ENCODE assay signal across 18 cellular contexts in the genomic region with DNA sequence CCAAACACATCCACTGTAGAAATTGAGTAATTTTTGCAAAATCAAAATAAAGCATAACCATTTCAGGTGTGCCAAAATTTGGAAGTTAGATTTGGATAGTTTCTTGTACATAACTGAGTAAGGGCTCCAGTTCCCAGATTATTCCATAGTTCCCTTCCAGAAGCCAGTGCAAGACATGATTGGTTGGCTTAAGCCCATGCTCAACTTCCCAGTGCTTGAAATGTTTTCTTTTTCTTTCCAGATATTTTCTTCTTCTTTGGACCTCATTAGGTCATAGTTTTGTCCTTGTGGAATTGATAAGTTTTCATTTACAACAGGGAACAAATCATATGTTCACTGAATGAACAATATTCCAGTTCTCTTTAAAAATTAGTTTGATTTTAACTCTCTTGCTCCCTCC.
DNase-seq lines count a peak whose midpoint lies in the region; ATAC-seq and TF ChIP-seq lines count a peak whose summit lies in the region.
"Had no signal": no experiment of that assay in that cellular context is flagged by ENCODE, and none has a peak within 500 bp of the region (broad histone marks: within the 10 kb centered on the region; RNA-seq: fewer than 3 reads in every experiment).

No MANE protein-coding gene starts in this region.

- H3K27me3 ChIP-seq in endodermal cell (ENCODE audit: control insufficient read depth, insufficient read depth, low read length, poor library complexity, severe bottlenecking): no peaks in the 10 kb centered on the region
- H3K27me3 ChIP-seq: BLaER1 had no signal

- H3K4me1 ChIP-seq in endodermal cell (ENCODE audit: control insufficient read depth, insufficient read depth, low read length): no peaks in the 10 kb centered on the region
- H3K4me1 ChIP-seq: BLaER1, Caco-2 had no signal

- H3K4me3 Mint-ChIP-seq in mesothelial cell of epicardium (no peak overlapping the region), endodermal cell (no peak overlapping the region)
- H3K4me3 Mint-ChIP-seq: B cell; CD4-positive, CD25-positive, alpha-beta regulatory T cell; CD8-positive, alpha-beta T cell; GM23338; H9 had no signal

- peaks cover 3% of the 10 kb centered on the region for H3K9me3 Mint-ChIP-seq in mesothelial cell of epicardium
- peaks cover 2% of the 10 kb centered on the region for H3K9me3 Mint-ChIP-seq in endodermal cell

- no peaks in the 10 kb centered on the region for H3K9me3 ChIP-seq in endodermal cell (ENCODE audit: control insufficient read depth, low read length)
- H3K9me3 ChIP-seq: BLaER1, Caco-2 had no signal

- H3K36me3 Mint-ChIP-seq in mesothelial cell of epicardium (peaks cover 12% of the 10 kb centered on the region), endodermal cell (ENCODE audit: low read depth) (no peaks in the 10 kb centered on the region)
- H3K36me3 Mint-ChIP-seq: CD4-positive, CD25-positive, alpha-beta regulatory T cell; CD8-positive, alpha-beta T cell had no signal

- H3K9ac ChIP-seq in endodermal cell (ENCODE audit: extremely low read depth, low read length, poor library complexity, severe bottlenecking): no peak overlapping the region
- H3K9ac ChIP-seq: BLaER1 had no signal

- peak; percentile 52 for ATAC-seq in Right ventricle myocardium inferior
- no peak for ATAC-seq in HG03342 (IDR thresholded peaks at IDR 0.05; ENCODE audit: unreplicated experiment)
- ATAC-seq: CD8-positive, alpha-beta T cell; GM23338; HCT116 had no signal

- H3K27me3 Mint-ChIP-seq in mesothelial cell of epicardium (ENCODE audit: low read depth): no peaks in the 10 kb centered on the region
- no peaks in the 10 kb centered on the region for H3K27me3 Mint-ChIP-seq in endodermal cell (ENCODE audit: insufficient read depth)
- H3K27me3 Mint-ChIP-seq: B cell; CD4-positive, CD25-positive, alpha-beta regulatory T cell had no signal

- peaks cover 41% of the 10 kb centered on the region for H3K4me1 Mint-ChIP-seq in mesothelial cell of epicardium
- no peaks in the 10 kb centered on the region for H3K4me1 Mint-ChIP-seq in endodermal cell
- H3K4me1 Mint-ChIP-seq: B cell; CD4-positive, CD25-positive, alpha-beta regulatory T cell; H9 had no signal

- H3K27ac ChIP-seq in coronary artery: peak overlapping the region; percentile 8 to 27
- H3K27ac ChIP-seq in endodermal cell (ENCODE audit: low read depth, low read length): no peak overlapping the region
- H3K27ac ChIP-seq: 22Rv1, BLaER1, C4-2B had no signal

- DNase-seq in Right ventricle myocardium inferior (ENCODE audit: missing footprints): no peak
- DNase-seq in cardiac septum (ENCODE audit: low spot score): no peak
- DNase-seq in coronary artery (ENCODE audit: low spot score): no peak
- DNase-seq in mesothelial cell of epicardium (ENCODE audit: low spot score in 2 of 2, unreplicated experiment in 2 of 2): no peak
- no peak for DNase-seq in endodermal cell
- DNase-seq: Caco-2; CD4-positive, CD25-positive, alpha-beta regulatory T cell; CD8-positive, alpha-beta T cell; DMS153; DND-41; H9 had no signal

- intact Hi-C loops in Right ventricle myocardium inferior (cut with DNase I) (no loop called here), cardiac septum (cut with DNase I) (no loop called here)

- no peak for TF ChIP-seq CTCF in coronary artery (IDR thresholded peaks at IDR 0.05)
- no peak for TF ChIP-seq CTCF in mesothelial cell of epicardium (IDR thresholded peaks at IDR 0.05; ENCODE audit: unreplicated experiment)
- no peak for TF ChIP-seq CTCF in endodermal cell (conservative IDR thresholded peaks at IDR 0.05)

- no peaks in the 10 kb centered on the region for H3K36me3 ChIP-seq in endodermal cell (ENCODE audit: control insufficient read depth, insufficient read depth, low read length)
- H3K36me3 ChIP-seq: BLaER1 had no signal

- H3K27ac Mint-ChIP-seq in mesothelial cell of epicardium: peak overlapping the region; percentile 60
- H3K27ac Mint-ChIP-seq in endodermal cell: no peak overlapping the region
- H3K27ac Mint-ChIP-seq: B cell; CD4-positive, CD25-positive, alpha-beta regulatory T cell; CD8-positive, alpha-beta T cell; GM23338; H9 had no signal

- no peak overlapping the region for H3K4me3 ChIP-seq in coronary artery
- H3K4me3 ChIP-seq in endodermal cell (ENCODE audit: low read length): no peak overlapping the region
- H3K4me3 ChIP-seq: BLaER1, GM23338 had no signal
